Comparison of ENCODE assay signal across 23 cellular contexts in the genomic region with DNA sequence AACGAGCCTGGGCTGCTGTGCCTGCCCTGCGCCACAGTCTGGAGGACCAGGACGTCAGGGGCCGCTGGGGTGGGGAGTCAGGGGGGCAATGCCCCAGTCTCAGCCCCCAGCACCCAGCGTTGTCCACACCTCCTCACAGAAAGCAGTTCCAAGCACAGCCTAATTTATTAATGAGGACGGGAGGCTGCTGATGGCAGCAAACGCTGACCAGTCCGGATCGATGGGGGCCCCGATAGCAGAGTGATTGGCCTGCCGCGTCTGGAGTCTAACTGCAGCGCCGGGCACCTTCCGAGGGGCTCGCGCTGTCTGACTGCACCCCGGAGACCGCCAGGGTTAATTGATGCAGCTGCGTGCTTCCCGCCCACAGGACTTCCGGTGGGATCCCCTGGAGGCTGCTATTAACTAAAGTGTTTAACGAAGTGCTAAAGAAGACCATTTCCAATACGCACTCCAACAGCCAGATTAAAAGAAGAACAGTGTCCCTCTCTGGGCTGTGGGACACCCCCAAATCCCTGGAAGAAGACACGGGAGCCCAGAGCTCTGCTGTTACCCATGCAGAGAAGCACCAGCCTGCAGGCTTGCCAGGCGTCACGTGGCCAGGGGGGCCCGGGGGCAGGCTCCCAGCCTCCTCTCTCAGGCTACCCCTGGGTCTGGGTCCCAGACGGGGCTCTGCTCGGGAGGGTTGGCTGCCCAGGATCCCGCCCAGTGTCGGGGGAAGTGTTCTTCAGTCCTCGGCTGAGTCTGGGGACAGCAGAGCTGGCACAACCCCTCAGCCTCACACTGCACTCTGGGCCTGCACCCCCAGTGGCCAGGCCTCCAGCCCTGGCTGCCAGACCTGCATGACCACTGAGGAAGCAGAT.
"Had no signal": no experiment of that assay in that cellular context is flagged by ENCODE, and none has a peak within 500 bp of the region (broad histone marks: within the 10 kb centered on the region; RNA-seq: fewer than 3 reads in every experiment).

No MANE protein-coding gene starts in this region.

- H3K4me1 ChIP-seq: adrenal gland, ascending aorta, foreskin keratinocyte, left lung, pancreas, psoas muscle had no signal

- H3K9me3 ChIP-seq: neutrophil, pancreas, psoas muscle had no signal

- H3K36me3 ChIP-seq: adrenal gland, ascending aorta, brain microvascular endothelial cell, left lung, neutrophil, pancreas, thoracic aorta had no signal

- DNase-seq: activated B cell treated with CpG ODN at 0.5 μM for 24 hours; activated CD4-positive, alpha-beta T cell treated with anti-CD3 and anti-CD28 coated beads for 4 hours; activated CD4-positive, alpha-beta T cell treated with anti-CD3 and anti-CD28 coated beads, Interleukin-2, amount 50 U/mL, for 48 hours; activated CD8-positive, alpha-beta memory T cell treated with anti-CD3 and anti-CD28 coated beads, Interleukin-2, amount 50 U/mL, for 48 hours; activated naive CD4-positive, alpha-beta T cell; activated T-cell treated with anti-CD3 and anti-CD28 coated beads, Interleukin-2, amount 50 U/mL, for 4 hours; adrenal gland; brain microvascular endothelial cell; caudate nucleus; dermis blood vessel endothelial cell; effector memory CD4-positive, alpha-beta T cell; foreskin keratinocyte; immature natural killer cell; naive thymus-derived CD8-positive, alpha-beta T cell; pancreas; psoas muscle; stimulated activated CD4-positive, alpha-beta T cell treated with anti-CD3 and anti-CD28 coated beads, Interleukin-4, amount 100 ng/mL, for 24 hours; stimulated activated naive CD4-positive, alpha-beta T cell treated with Interleukin-2 at 50 U/mL for 16 hours had no signal

- H3K27ac ChIP-seq: adrenal gland, ascending aorta, brain microvascular endothelial cell, foreskin keratinocyte, left lung, neutrophil, pancreas, psoas muscle, thoracic aorta had no signal

- H3K27me3 ChIP-seq: ascending aorta had no signal

- H3K4me3 ChIP-seq: adrenal gland, ascending aorta, left lung, lung, pancreas, psoas muscle, thoracic aorta had no signal
